Comparison of ENCODE assay signal across 10 cellular contexts in the genomic region with DNA sequence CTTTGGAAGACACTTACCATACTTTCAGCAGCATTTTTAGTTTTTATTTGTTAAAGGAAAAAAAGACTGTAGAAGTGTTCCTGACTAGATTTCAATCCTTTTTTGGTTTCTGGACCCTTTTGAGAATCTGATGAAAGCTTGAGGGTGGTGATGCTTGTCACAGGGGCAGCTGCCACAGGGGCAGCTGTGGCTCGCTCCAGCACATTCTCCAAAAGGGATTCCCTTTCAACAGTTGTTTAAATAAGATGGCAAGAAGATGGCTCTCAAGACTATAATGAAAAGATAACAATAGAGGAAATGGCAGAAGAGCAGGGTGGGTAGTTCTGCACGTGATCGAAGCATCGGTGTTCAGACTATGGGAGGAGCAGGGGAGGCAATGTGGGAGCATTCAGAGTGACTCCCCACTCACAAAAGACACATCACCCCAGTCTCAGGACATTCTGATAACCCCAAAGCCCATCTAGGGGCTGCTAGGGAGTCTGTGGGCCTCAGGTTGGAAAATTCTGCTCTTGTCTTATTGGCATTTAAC. TPM values are rescaled to one million over a fixed set of nuclear protein-coding genes. Genes with fewer than 3 reads are reported as not detected.
DNase-seq lines count a peak whose midpoint lies in the region; ATAC-seq lines count a peak whose summit lies in the region.
"Had no signal": no experiment of that assay in that cellular context is flagged by ENCODE, and none has a peak within 500 bp of the region (broad histone marks: within the 10 kb centered on the region; RNA-seq: fewer than 3 reads in every experiment).

No MANE protein-coding gene starts in this region.

- peaks cover 78% of the 10 kb centered on the region for H3K4me1 Mint-ChIP-seq in T-helper 1 cell treated with Interleukin-12 subunit alpha and Interleukin-12 subunit beta and Interleukin-4 antibody, amounts not matched to agents 30 μg/mL and 1 μg/mL, for 36 hours (ENCODE audit: low read depth)
- H3K4me1 Mint-ChIP-seq in natural killer cell treated with Interleukin-12 subunit alpha and Interleukin-12 subunit beta and Interleukin-15 and Interleukin-18, amount 100 ng/mL, for 72 hours (ENCODE audit: low read depth in 2 of 2) = peaks cover 69 to 84% of the 10 kb centered on the region in 2 donors

- no peaks in the 10 kb centered on the region for H3K27me3 Mint-ChIP-seq in T-helper 1 cell treated with Interleukin-12 subunit alpha and Interleukin-12 subunit beta and Interleukin-4 antibody, amounts not matched to agents 30 μg/mL and 1 μg/mL, for 36 hours (ENCODE audit: low read depth)
- H3K27me3 Mint-ChIP-seq in natural killer cell treated with Interleukin-12 subunit alpha and Interleukin-12 subunit beta and Interleukin-15 and Interleukin-18, amount 100 ng/mL, for 72 hours = no peaks in the 10 kb centered on the region
- H3K27me3 Mint-ChIP-seq: progenitor cell of endocrine pancreas had no signal

- peak overlapping the region; percentile 89 for H3K27ac Mint-ChIP-seq in T-helper 1 cell treated with Interleukin-12 subunit alpha and Interleukin-12 subunit beta and Interleukin-4 antibody, amounts not matched to agents 30 μg/mL and 1 μg/mL, for 36 hours
- peak overlapping the region; percentile 98 to 99 for H3K27ac Mint-ChIP-seq in natural killer cell treated with Interleukin-12 subunit alpha and Interleukin-12 subunit beta and Interleukin-15 and Interleukin-18, amount 100 ng/mL, for 72 hours
- H3K27ac Mint-ChIP-seq: progenitor cell of endocrine pancreas had no signal

- H3K4me3 Mint-ChIP-seq in T-helper 1 cell treated with Interleukin-12 subunit alpha and Interleukin-12 subunit beta and Interleukin-4 antibody, amounts not matched to agents 30 μg/mL and 1 μg/mL, for 36 hours = peak overlapping the region; percentile 57
- H3K4me3 Mint-ChIP-seq in natural killer cell treated with Interleukin-12 subunit alpha and Interleukin-12 subunit beta and Interleukin-15 and Interleukin-18, amount 100 ng/mL, for 72 hours = peak overlapping the region; percentile 92

- ATAC-seq in GM18909 (IDR thresholded peaks at IDR 0.05; ENCODE audit: poor library complexity, unreplicated experiment) = peak; percentile 22
- peak; percentile 18 for ATAC-seq in HG02759 (IDR thresholded peaks at IDR 0.05; ENCODE audit: unreplicated experiment)
- ATAC-seq in natural killer cell treated with Interleukin-12 subunit alpha and Interleukin-12 subunit beta and Interleukin-15 and Interleukin-18, amount 100 ng/mL, for 72 hours = no peak
- no peak for ATAC-seq in Right ventricle myocardium inferior

- intact Hi-C loops in Right ventricle myocardium inferior (cut with DNase I) = no loop called here

- peaks cover 35% of the 10 kb centered on the region for H3K36me3 Mint-ChIP-seq in T-helper 1 cell treated with Interleukin-12 subunit alpha and Interleukin-12 subunit beta and Interleukin-4 antibody, amounts not matched to agents 30 μg/mL and 1 μg/mL, for 36 hours (ENCODE audit: low read depth)
- H3K36me3 Mint-ChIP-seq in natural killer cell treated with Interleukin-12 subunit alpha and Interleukin-12 subunit beta and Interleukin-15 and Interleukin-18, amount 100 ng/mL, for 72 hours = peaks cover 5% of the 10 kb centered on the region

- H3K9me3 Mint-ChIP-seq in T-helper 1 cell treated with Interleukin-12 subunit alpha and Interleukin-12 subunit beta and Interleukin-4 antibody, amounts not matched to agents 30 μg/mL and 1 μg/mL, for 36 hours = no peaks in the 10 kb centered on the region
- no peaks in the 10 kb centered on the region for H3K9me3 Mint-ChIP-seq in natural killer cell treated with Interleukin-12 subunit alpha and Interleukin-12 subunit beta and Interleukin-15 and Interleukin-18, amount 100 ng/mL, for 72 hours

- no peak for DNase-seq in natural killer cell treated with Interleukin-12 subunit alpha and Interleukin-12 subunit beta and Interleukin-15 and Interleukin-18, amount 100 ng/mL, for 72 hours (ENCODE audit: low spot score)
- no peak for DNase-seq in AG20443 (ENCODE audit: low spot score)
- DNase-seq in NCI-H2029 treated with DMSO at 0.1 percent for 48 hours (lab: John Stamatoyannopoulos, UW) = no peak
- DNase-seq in Right ventricle myocardium inferior (ENCODE audit: missing footprints) = no peak
- DNase-seq in kidney tubule cell (ENCODE audit: low spot score) = no peak
- DNase-seq: NCI-H1048 had no signal

RNA-seq across cellular contexts. Expression of a gene that starts 46.5 kb away (rescaled TPM):
- 100 to 1,000 TPM; 131 to 333 TPM for total RNA-seq in natural killer cell treated with Interleukin-12 subunit alpha and Interleukin-12 subunit beta and Interleukin-15 and Interleukin-18, amount 100 ng/mL, for 72 hours
- 17.8 TPM for total RNA-seq in Right ventricle myocardium inferior

Comparison
In these comparisons a context has a peak if more than half of its experiments do, and no peak if none do; other contexts are left out.
1. ATAC-seq: peak in GM18909 (single experiment) and HG02759 (single experiment); none in natural killer cell treated with Interleukin-12 subunit alpha and Interleukin-12 subunit beta and Interleukin-15 and Interleukin-18, amount 100 ng/mL, for 72 hours (0 of 2) and Right ventricle myocardium inferior (single experiment).